8 cellular contexts compared by ENCODE assay signal in the genomic region with DNA sequence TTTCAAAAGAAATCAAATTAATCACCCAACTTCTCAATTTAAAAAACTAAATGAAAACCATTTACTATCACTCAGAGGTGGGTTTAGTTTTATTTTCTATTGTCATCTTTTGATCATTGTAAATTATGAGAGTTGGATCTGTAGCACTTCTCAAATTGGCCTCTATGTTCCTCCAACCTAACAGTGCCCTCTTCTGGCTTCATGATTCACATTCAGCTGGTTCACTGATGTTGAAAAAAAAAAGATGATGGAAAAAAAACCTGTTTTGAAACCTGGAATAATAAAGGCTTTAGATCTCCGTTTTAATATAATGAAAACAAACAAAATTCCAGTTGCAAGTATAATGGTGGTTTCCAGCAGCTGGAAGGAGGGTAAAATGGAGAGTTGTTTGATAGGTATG. TPM values are rescaled to one million over a fixed set of nuclear protein-coding genes. Genes with fewer than 3 reads are reported as not detected.
DNase-seq lines count a peak whose midpoint lies in the region; ATAC-seq and TF ChIP-seq lines count a peak whose summit lies in the region.

No MANE protein-coding gene starts in this region.

- no peaks in the 10 kb centered on the region for H3K27me3 Mint-ChIP-seq in activated naive CD8-positive, alpha-beta T cell
- no peaks in the 10 kb centered on the region for H3K27me3 Mint-ChIP-seq in activated naive CD8-positive, alpha-beta T cell treated with anti-CD3 and anti-CD28 coated beads, Interleukin-2, amount 50 U/mL, for 24 hours

- H3K27ac ChIP-seq in left lung, result no peak overlapping the region

- no peak for DNase-seq in activated naive CD8-positive, alpha-beta T cell treated with anti-CD3 and anti-CD28 coated beads, Interleukin-2, amount 50 U/mL, for 24 hours
- peak; percentile 53 for DNase-seq in NCI-H460 (ENCODE audit: extremely low read depth, low read depth)
- peak; percentile 54 for DNase-seq in astrocyte of the spinal cord (ENCODE audit: low read depth, low spot score)
- no peak for DNase-seq in left lung

- no peaks in the 10 kb centered on the region for H3K36me3 Mint-ChIP-seq in activated naive CD8-positive, alpha-beta T cell
- H3K36me3 Mint-ChIP-seq in activated naive CD8-positive, alpha-beta T cell treated with anti-CD3 and anti-CD28 coated beads, Interleukin-2, amount 50 U/mL, for 24 hours (ENCODE audit: low read depth), result no peaks in the 10 kb centered on the region

- peak overlapping the region; percentile 46 for H3K27ac Mint-ChIP-seq in activated naive CD8-positive, alpha-beta T cell
- H3K27ac Mint-ChIP-seq in activated naive CD8-positive, alpha-beta T cell treated with anti-CD3 and anti-CD28 coated beads, Interleukin-2, amount 50 U/mL, for 24 hours, result no peak overlapping the region

- H3K4me1 ChIP-seq in left lung, result no peaks in the 10 kb centered on the region

- intact Hi-C loops in left lung (cut with DNase I), result no loop called here

- H3K9me3 ChIP-seq in left lung, result no peaks in the 10 kb centered on the region

- peak; percentile 61 for TF ChIP-seq CTCF in astrocyte of the spinal cord (IDR thresholded peaks at IDR 0.05; ENCODE audit: low read depth, low read length)
- peak; percentile 29 to 47 for TF ChIP-seq CTCF in left lung (IDR thresholded peaks at IDR 0.05)

- in situ Hi-C loops in astrocyte of the spinal cord (cut with HindIII; ENCODE audit: low sequenced_read_pairs), result no loop called here

- no peak for ATAC-seq in activated naive CD8-positive, alpha-beta T cell treated with anti-CD3 and anti-CD28 coated beads, Interleukin-2, amount 50 U/mL, for 24 hours
- ATAC-seq in HG02885 (IDR thresholded peaks at IDR 0.05; ENCODE audit: poor library complexity, unreplicated experiment), result peak; percentile 58
- peak; percentile 42 for ATAC-seq in left lung
- ATAC-seq in GM18907 (IDR thresholded peaks at IDR 0.05; ENCODE audit: unreplicated experiment), result no peak
- ATAC-seq in GM21515 (IDR thresholded peaks at IDR 0.05; ENCODE audit: unreplicated experiment), result no peak

- peaks cover 18% of the 10 kb centered on the region for H3K4me1 Mint-ChIP-seq in activated naive CD8-positive, alpha-beta T cell (ENCODE audit: low read depth)
- H3K4me1 Mint-ChIP-seq in activated naive CD8-positive, alpha-beta T cell treated with anti-CD3 and anti-CD28 coated beads, Interleukin-2, amount 50 U/mL, for 24 hours, result peaks cover 20% of the 10 kb centered on the region

- H3K27me3 ChIP-seq in left lung, result peaks cover 0 to 12% of the 10 kb centered on the region in 2 donors

- no peak overlapping the region for H3K4me3 Mint-ChIP-seq in activated naive CD8-positive, alpha-beta T cell
- no peak overlapping the region for H3K4me3 Mint-ChIP-seq in activated naive CD8-positive, alpha-beta T cell treated with anti-CD3 and anti-CD28 coated beads, Interleukin-2, amount 50 U/mL, for 24 hours

- H3K36me3 ChIP-seq in left lung, result no peaks in the 10 kb centered on the region

- H3K4me3 ChIP-seq in astrocyte of the spinal cord (ENCODE audit: low read depth, low read length) (no peak overlapping the region), left lung (no peak overlapping the region)

- no peaks in the 10 kb centered on the region for H3K9me3 Mint-ChIP-seq in activated naive CD8-positive, alpha-beta T cell (ENCODE audit: low read depth)
- no peaks in the 10 kb centered on the region for H3K9me3 Mint-ChIP-seq in activated naive CD8-positive, alpha-beta T cell treated with anti-CD3 and anti-CD28 coated beads, Interleukin-2, amount 50 U/mL, for 24 hours

RNA-seq across cellular contexts. Expression of a gene that starts 2.4 kb away (rescaled TPM):
- 67.2 and 68.0 TPM in 2 replicates for total RNA-seq in NCI-H460 (2014; rRNA removed; shearing (Covaris generic))
- 6.0 and 6.4 TPM in 2 replicates for polyA plus RNA-seq in NCI-H460 (2014; cell fraction: nucleus; rRNA removed)
- total RNA-seq in left lung, result 10 to 100 TPM; 39.5 to 47.2 TPM

Comparison
In these comparisons a context has a peak if more than half of its experiments do, and no peak if none do; other contexts are left out.
1. ATAC-seq: peak in HG02885 (single experiment) and left lung (single experiment); none in activated naive CD8-positive, alpha-beta T cell treated with anti-CD3 and anti-CD28 coated beads, Interleukin-2, amount 50 U/mL, for 24 hours (single experiment), GM18907 (single experiment) and GM21515 (single experiment).
2. DNase-seq: peak in NCI-H460 (single experiment) and astrocyte of the spinal cord (single experiment); none in activated naive CD8-positive, alpha-beta T cell treated with anti-CD3 and anti-CD28 coated beads, Interleukin-2, amount 50 U/mL, for 24 hours (single experiment) and left lung (0 of 2).